In genomic region chr11:30316237-30316636, GRCh38 we compare ENCODE assay signal across 16 cellular contexts. TPM values are rescaled to one million over a fixed set of nuclear protein-coding genes. Genes with fewer than 3 reads are reported as not detected.
DNase-seq lines count a peak whose midpoint lies in the region; ATAC-seq, FAIRE-seq and TF ChIP-seq lines count a peak whose summit lies in the region.
"Had no signal": no experiment of that assay in that cellular context is flagged by ENCODE, and none has a peak within 500 bp of the region (broad histone marks: within the 10 kb centered on the region; RNA-seq: fewer than 3 reads in every experiment).

No MANE protein-coding gene starts in this region.

- CTCF ChIA-PET in A673 (lab: Charles Lee) = interaction anchor here (0.6 kb wide), 1 partner anchor 884 kb away, joined by 3 read pairs; no protein-coding TSS in a partner anchor
- CTCF ChIA-PET in RWPE1 (lab: Yijun Ruan, JAX) = interaction anchor here (2.3 kb wide), 1 partner anchor 17 kb away, joined by 6 read pairs; no protein-coding TSS in a partner anchor

- ATAC-seq in HG02840 (IDR thresholded peaks at IDR 0.05; ENCODE audit: low FRiP score, unreplicated experiment) = no peak
- ATAC-seq: CD8-positive, alpha-beta T cell had no signal

- H3K4me1 ChIP-seq in A673 (ENCODE audit: insufficient read depth, low read length, poor library complexity, severe bottlenecking) (no peaks in the 10 kb centered on the region), adipocyte (ENCODE audit: control insufficient read depth, insufficient read depth, low read length) (peaks cover 21% of the 10 kb centered on the region)

- intact Hi-C loops in A673 (cut with micrococcal nuclease; ENCODE audit: unreplicated experiment) = no loop called here

- DNase-seq in A673 (ENCODE audit: low spot score) (peak; percentile 22), GM12892 (ENCODE audit: insufficient read length) (no peak), adipocyte (ENCODE audit: low read depth) (peak; percentile 3), renal cortical epithelial cell (ENCODE audit: low read depth) (peak; percentile 6), cerebellum (ENCODE audit: low spot score) (no peak), RWPE1 (ENCODE audit: low spot score) (no peak)
- DNase-seq: 8988T; Calu3; CD8-positive, alpha-beta T cell; DMS79 treated with DMSO at 0.1 percent for 48 hours; H9 had no signal

- POLR2A ChIA-PET in A673 (lab: Charles Lee; ENCODE audit: low non-redundant PET) (no interaction called here), RWPE1 (lab: Yijun Ruan, JAX; ENCODE audit: low non-redundant PET) (no interaction called here)

- H3K27ac ChIP-seq in A673 (ENCODE audit: low read depth, low read length, poor library complexity, severe bottlenecking) (no peak overlapping the region), RWPE1 (no peak overlapping the region)
- H3K27ac ChIP-seq: BLaER1 treated with 17β-estradiol and CSF1 and Interleukin-3, amounts not matched to agents 10 nM and 100 nM; HL-60 had no signal

- no peak overlapping the region for H3K9ac ChIP-seq in adipocyte (ENCODE audit: low read length)
- H3K9ac ChIP-seq: BLaER1 treated with 17β-estradiol and CSF1 and Interleukin-3, amounts not matched to agents 10 nM and 100 nM had no signal

- H3K36me3 ChIP-seq in A673 (ENCODE audit: insufficient read depth, low read length, poor library complexity, severe bottlenecking) = no peaks in the 10 kb centered on the region
- no peaks in the 10 kb centered on the region for H3K36me3 ChIP-seq in adipocyte (ENCODE audit: control insufficient read depth, insufficient read depth, low read length, severe bottlenecking)
- H3K36me3 ChIP-seq: BLaER1 treated with 17β-estradiol and CSF1 and Interleukin-3, amounts not matched to agents 10 nM and 100 nM had no signal

- H3K9me3 ChIP-seq in A673 (ENCODE audit: low read depth, low read length, poor library complexity, severe bottlenecking) = peaks cover 4% of the 10 kb centered on the region
- H3K9me3 ChIP-seq in adipocyte (ENCODE audit: control insufficient read depth, low read length) = peaks cover 2% of the 10 kb centered on the region

- FAIRE-seq in GM12892 (lab: Jason Lieb, UNC) = peak; percentile 80
- FAIRE-seq: G401.6, H1 had no signal

- BruUV-seq in A673 (replicated peaks; lab: Mats Ljungman, UMichigan) = no TSS peak

- H3K4me3 ChIP-seq in A673 (ENCODE audit: low read depth, low read length, poor library complexity, severe bottlenecking) = no peak overlapping the region
- H3K4me3 ChIP-seq in adipocyte (ENCODE audit: low read length) = no peak overlapping the region
- H3K4me3 ChIP-seq: BLaER1 treated with 17β-estradiol and CSF1 and Interleukin-3, amounts not matched to agents 10 nM and 100 nM had no signal

- TF ChIP-seq CTCF in A673 (conservative IDR thresholded peaks at IDR 0.05; ENCODE audit: low read depth, low read length) (no peak), RWPE1 (conservative IDR thresholded peaks at IDR 0.05; ENCODE audit: low read depth) (no peak)

- peaks cover 7% of the 10 kb centered on the region for H3K27me3 ChIP-seq in A673 (replicated peaks; ENCODE audit: insufficient read depth, low read depth, low read length, poor library complexity)
- no peaks in the 10 kb centered on the region for H3K27me3 ChIP-seq in adipocyte (replicated peaks; ENCODE audit: control insufficient read depth, insufficient read depth, low read length)
- H3K27me3 ChIP-seq: BLaER1 treated with 17β-estradiol and CSF1 and Interleukin-3, amounts not matched to agents 10 nM and 100 nM had no signal

- no peak for TF ChIP-seq POLR2A in GM12892 (IDR thresholded peaks at IDR 0.05; ENCODE audit: low read depth, low read length)

RNA-seq across cellular contexts. Expression of gene ARL14EP, which starts 6.7 kb away (rescaled TPM):
- total RNA-seq in A673 (2021) (76.1 and 85.9 TPM in 2 replicates), renal cortical epithelial cell (24.3 and 43.2 TPM in 2 replicates), cerebellum (48.4 TPM)
- 23.1 TPM for polyA plus RNA-seq in GM12892 (2012; ENCODE audit: missing spikeins)

Comparison
In these comparisons a context has a peak if more than half of its experiments do, and no peak if none do; other contexts are left out.
1. DNase-seq: peak in A673 (single experiment), adipocyte (single experiment) and renal cortical epithelial cell (single experiment); none in GM12892 (single experiment), cerebellum (single experiment) and RWPE1 (single experiment).